In the genomic region with DNA sequence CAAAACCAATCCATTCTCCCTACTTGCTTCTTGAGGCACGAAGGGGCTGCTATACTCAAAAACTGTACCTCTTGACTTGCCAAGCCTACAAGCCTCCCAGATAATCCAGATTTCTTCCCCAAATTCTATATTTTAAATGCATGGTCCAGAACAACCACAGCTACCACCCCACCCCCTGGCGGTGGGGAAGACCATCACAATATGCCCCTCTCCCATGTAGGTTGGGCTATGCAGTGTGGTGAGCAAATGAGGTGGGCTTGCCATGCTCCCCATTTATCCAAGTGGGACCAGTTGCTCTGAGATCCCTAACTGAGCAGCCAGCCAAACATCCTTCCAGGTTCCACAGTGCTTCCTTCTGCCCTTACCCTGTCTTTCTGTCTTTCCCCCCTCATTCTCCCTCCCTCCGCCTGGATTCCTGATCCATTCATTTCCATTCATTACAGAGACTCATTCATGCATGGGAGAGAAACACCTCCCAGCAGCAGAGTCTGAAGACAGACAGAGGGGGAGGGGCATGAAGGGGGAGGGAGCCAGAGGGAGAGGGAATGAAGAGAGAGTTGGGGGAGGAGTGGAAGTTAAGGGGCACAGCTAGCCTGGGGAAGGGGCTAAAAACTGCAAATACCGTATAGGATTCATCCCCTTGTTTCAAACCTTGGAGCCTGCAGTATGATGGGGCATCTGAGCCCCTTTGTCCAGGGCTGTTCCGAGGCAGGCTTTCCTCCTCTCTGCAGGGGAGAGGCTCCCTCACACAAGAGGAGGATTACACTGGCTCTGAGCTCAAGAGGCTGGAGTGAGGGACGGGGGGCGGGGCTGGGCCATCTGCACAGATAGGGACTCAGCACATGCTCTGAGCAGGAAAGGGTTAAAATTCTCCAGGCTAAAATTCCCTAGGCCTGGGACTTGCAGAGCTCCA, we compare ENCODE assay signal across 8 cellular contexts. TPM values are rescaled to one million over a fixed set of nuclear protein-coding genes. Genes with fewer than 3 reads are reported as not detected.
DNase-seq lines count a peak whose midpoint lies in the region; ATAC-seq, FAIRE-seq and TF ChIP-seq lines count a peak whose summit lies in the region.
"Had no signal": no experiment of that assay in that cellular context is flagged by ENCODE, and none has a peak within 500 bp of the region (broad histone marks: within the 10 kb centered on the region; RNA-seq: fewer than 3 reads in every experiment).

No MANE protein-coding gene starts in this region.

- FAIRE-seq in pancreas (lab: Jason Lieb, UNC) = no peak
- FAIRE-seq: HTR-8/SVneo had no signal

- H3K4me1 ChIP-seq in pancreas = peaks cover 0 to 4% (median under 1%) of the 10 kb centered on the region in 3 donors

- H3K9me3 ChIP-seq in pancreas = no peaks in the 10 kb centered on the region

- WGBS in pancreas, 2 donors = 65 to 74% methylated on average over 7 of the region's 7 CpGs

- DNase-seq in DMS 273 (lab: John Stamatoyannopoulos, UW; ENCODE audit: unreplicated experiment) (peak; percentile 92), NCI-H510A treated with DMSO at 0.1 percent for 48 hours (lab: John Stamatoyannopoulos, UW) (peak; percentile 89), SIG-M5 (lab: John Stamatoyannopoulos, UW) (no peak), pancreas (no peak)

- ATAC-seq in GM19452 (IDR thresholded peaks at IDR 0.05; ENCODE audit: unreplicated experiment) (no peak), pancreas (no peak)

- intact Hi-C loops in pancreas (cut with DNase I) = loop anchor here in 2 of 3 donors (5.0 kb wide), 2 partner anchors 72 to 77 kb away; no protein-coding TSS in a partner anchor

- H3K36me3 ChIP-seq in pancreas = peaks cover 0 to 27% (median 0%) of the 10 kb centered on the region in 3 donors

- H3K4me3 ChIP-seq in iPS-11a (ENCODE audit: low read depth, low read length) (peak overlapping the region; percentile 9), pancreas (no peak overlapping the region)

- H3K27me3 ChIP-seq in pancreas = no peaks in the 10 kb centered on the region

- no peak overlapping the region for H3K27ac ChIP-seq in pancreas

- TF ChIP-seq CTCF in pancreas (IDR thresholded peaks at IDR 0.05) = no peak

RNA-seq across cellular contexts. Expression of gene ZNF219, which starts 4.4 kb away (rescaled TPM):
- total RNA-seq in pancreas = 10 to 100 TPM; 13.5 to 23.6 (median 16.1) TPM
- polyA plus RNA-seq in pancreas = 10 to 100 TPM; 19.8 to 20.5 TPM

RNA-seq across cellular contexts. Expression of gene TMEM253, which starts 6.8 kb away (rescaled TPM):
- total RNA-seq in pancreas = 1 to 10 TPM in 2 of 6 donors, under 1 TPM in 4; 0.16 to 1.6 (median 0.56) TPM
- 1 to 10 TPM; 1.8 to 4.9 TPM for polyA plus RNA-seq in pancreas

RNA-seq across cellular contexts. Expression of gene ARHGEF40, which starts 23.9 kb away (rescaled TPM):
- 10 to 100 TPM; 24.5 to 58.0 (median 36.4) TPM for total RNA-seq in pancreas
- polyA plus RNA-seq in pancreas = 10 to 100 TPM; 68.8 to 77.0 TPM

RNA-seq across cellular contexts. Expression of gene RNASE8, which starts 36.4 kb away (rescaled TPM):
- not detected for total RNA-seq in pancreas
- not detected for polyA plus RNA-seq in pancreas
- total RNA-seq: activated CD8-positive, alpha-beta memory T cell treated with anti-CD3 and anti-CD28 coated beads for 36 hours had no signal

RNA-seq across cellular contexts. Expression of gene RNASE7, which starts 51.9 kb away (rescaled TPM):
- under 1 TPM in 4 of 6 donors, not detected in 2; 0.23 to 0.78 (median 0.28) TPM for total RNA-seq in pancreas
- under 1 TPM in 1 of 2 donors, not detected in 1; 0.11 TPM for polyA plus RNA-seq in pancreas
- total RNA-seq: activated CD8-positive, alpha-beta memory T cell treated with anti-CD3 and anti-CD28 coated beads for 36 hours had no signal

Comparison
In these comparisons a context has a peak if more than half of its experiments do, and no peak if none do; other contexts are left out.
1. DNase-seq: peak in DMS 273 (single experiment) and NCI-H510A treated with DMSO at 0.1 percent for 48 hours (single experiment); none in SIG-M5 (single experiment) and pancreas (0 of 6).